In the genomic region with DNA sequence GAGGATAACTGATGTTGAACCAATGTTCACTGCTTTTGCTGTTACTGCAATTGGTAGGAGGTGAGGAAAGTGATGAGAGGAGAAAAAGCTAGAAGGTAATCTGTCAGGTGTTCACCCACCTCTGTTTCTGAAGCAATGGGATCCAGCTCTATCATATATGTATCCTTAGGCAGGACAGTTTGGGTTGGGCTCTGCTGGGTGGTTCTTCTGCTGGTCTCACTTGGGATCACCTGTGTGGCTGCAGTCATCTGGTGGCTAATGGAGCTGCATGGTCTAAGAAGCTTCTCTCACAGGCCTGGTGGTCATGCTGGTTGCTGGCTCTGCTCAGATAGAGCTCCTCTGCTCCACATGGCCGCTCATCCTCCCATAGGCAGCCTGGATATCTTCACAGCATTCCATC, we compare ENCODE assay signal across 10 cellular contexts.
"Had no signal": no experiment of that assay in that cellular context is flagged by ENCODE, and none has a peak within 500 bp of the region (broad histone marks: within the 10 kb centered on the region; RNA-seq: fewer than 3 reads in every experiment).

No MANE protein-coding gene starts in this region.

- H3K27ac Mint-ChIP-seq: H9, HFFc6 had no signal

- H2AFZ ChIP-seq: GM23248 had no signal

- FAIRE-seq: H1, H54 had no signal

- H3K9ac ChIP-seq: GM23248 had no signal

- H3K27ac ChIP-seq: GM23248 had no signal

- H3K36me3 ChIP-seq: HAP-1 had no signal

- ATAC-seq: HCT116 had no signal

- H3K4me1 ChIP-seq: HAP-1 had no signal

- H3K4me3 Mint-ChIP-seq: H9, HFFc6 had no signal

- H3K4me3 ChIP-seq: GM23248, HAP-1 had no signal

- DNase-seq: GOT3, H7, H9, HCEC 1CT, HFFc6 had no signal
